Comparison of ENCODE assay signal across 27 cellular contexts in genomic region chr12:75137896-75138295, GRCh38.
"Had no signal": no experiment of that assay in that cellular context is flagged by ENCODE, and none has a peak within 500 bp of the region (broad histone marks: within the 10 kb centered on the region; RNA-seq: fewer than 3 reads in every experiment).

No MANE protein-coding gene starts in this region.

- DNase-seq: activated CD4-positive, alpha-beta T cell treated with anti-CD3 and anti-CD28 coated beads for 4 hours; activated CD8-positive, alpha-beta memory T cell treated with anti-CD3 and anti-CD28 coated beads, Interleukin-2, amount 50 U/mL, for 4 hours; activated CD8-positive, alpha-beta T cell treated with anti-CD3 and anti-CD28 coated beads for 36 hours; activated gamma-delta T cell treated with Interleukin-2 at 50 U/mL for 16 hours; activated naive CD4-positive, alpha-beta T cell treated with anti-CD3 and anti-CD28 coated beads, Interleukin-2, amount 10 ng/mL, durations not matched to agents 7 days and 5 days; activated naive CD8-positive, alpha-beta T cell treated with anti-CD3 and anti-CD28 coated beads, Interleukin-2, amount 10 ng/mL, durations not matched to agents 7 days and 5 days; activated T-cell treated with anti-CD3 and anti-CD28 coated beads, Interleukin-2, amount 50 U/mL, for 72 hours; amniotic stem cell; brain microvascular endothelial cell; MV-4-11; NCI-H1092 treated with DMSO at 0.1 percent for 48 hours; NCI-H1417 treated with DMSO at 0.1 percent for 48 hours; NCI-H1694; NCI-H2029; NCI-H2107; NCI-H2171 treated with DMSO at 0.1 percent for 48 hours; NCI-H226; NCI-H526; NCI-H774; Right ventricle myocardium superior; SW 1271 had no signal

- H3K9me3 Mint-ChIP-seq: activated CD8-positive, alpha-beta T cell treated with anti-CD3 and anti-CD28 coated beads for 36 hours; activated naive CD4-positive, alpha-beta T cell treated with anti-CD3 and anti-CD28 coated beads, Interleukin-2, amount 10 ng/mL, durations not matched to agents 7 days and 5 days; activated naive CD8-positive, alpha-beta T cell treated with anti-CD3 and anti-CD28 coated beads, Interleukin-2, amount 10 ng/mL, durations not matched to agents 7 days and 5 days; activated T-cell treated with anti-CD3 and anti-CD28 coated beads, Interleukin-2, amount 50 U/mL, for 72 hours; activated T-helper 2 cell treated with anti-CD3 and anti-CD28 coated beads, Interferon-gamma antibody, Interleukin-2, Interleukin-4, amounts not matched to agents 10 μg/mL and 5 μg/mL and 100 μg/mL, durations not matched to agents 14 hours and 24 hours and 36 hours had no signal

- H3K36me3 Mint-ChIP-seq: activated naive CD4-positive, alpha-beta T cell treated with anti-CD3 and anti-CD28 coated beads, Interleukin-2, amount 10 ng/mL, durations not matched to agents 7 days and 5 days; activated naive CD8-positive, alpha-beta T cell treated with anti-CD3 and anti-CD28 coated beads, Interleukin-2, amount 10 ng/mL, durations not matched to agents 7 days and 5 days had no signal

- H3K4me1 Mint-ChIP-seq: activated naive CD4-positive, alpha-beta T cell treated with anti-CD3 and anti-CD28 coated beads, Interleukin-2, amount 10 ng/mL, durations not matched to agents 7 days and 5 days; activated naive CD8-positive, alpha-beta T cell treated with anti-CD3 and anti-CD28 coated beads, Interleukin-2, amount 10 ng/mL, durations not matched to agents 7 days and 5 days had no signal

- H3K4me3 Mint-ChIP-seq: activated CD8-positive, alpha-beta T cell treated with anti-CD3 and anti-CD28 coated beads for 36 hours; activated naive CD4-positive, alpha-beta T cell treated with anti-CD3 and anti-CD28 coated beads, Interleukin-2, amount 10 ng/mL, durations not matched to agents 7 days and 5 days; activated naive CD8-positive, alpha-beta T cell treated with anti-CD3 and anti-CD28 coated beads, Interleukin-2, amount 10 ng/mL, durations not matched to agents 7 days and 5 days; activated T-cell treated with anti-CD3 and anti-CD28 coated beads, Interleukin-2, amount 50 U/mL, for 72 hours had no signal

- H3K9me3 ChIP-seq: ascending aorta, SJSA1 had no signal

- H3K27me3 Mint-ChIP-seq: activated CD8-positive, alpha-beta T cell treated with anti-CD3 and anti-CD28 coated beads for 36 hours; activated naive CD4-positive, alpha-beta T cell treated with anti-CD3 and anti-CD28 coated beads, Interleukin-2, amount 10 ng/mL, durations not matched to agents 7 days and 5 days had no signal

- H3K36me3 ChIP-seq: ascending aorta, brain microvascular endothelial cell, cardiac muscle cell, SJSA1 had no signal

- H3K27ac Mint-ChIP-seq: activated CD8-positive, alpha-beta T cell treated with anti-CD3 and anti-CD28 coated beads for 36 hours; activated naive CD4-positive, alpha-beta T cell treated with anti-CD3 and anti-CD28 coated beads, Interleukin-2, amount 10 ng/mL, durations not matched to agents 7 days and 5 days; activated naive CD8-positive, alpha-beta T cell treated with anti-CD3 and anti-CD28 coated beads, Interleukin-2, amount 10 ng/mL, durations not matched to agents 7 days and 5 days; activated T-cell treated with anti-CD3 and anti-CD28 coated beads, Interleukin-2, amount 50 U/mL, for 72 hours; activated T-helper 2 cell treated with anti-CD3 and anti-CD28 coated beads, Interferon-gamma antibody, Interleukin-2, Interleukin-4, amounts not matched to agents 10 μg/mL and 5 μg/mL and 100 μg/mL, durations not matched to agents 14 hours and 24 hours and 36 hours had no signal

- H3K27me3 ChIP-seq: ascending aorta, brain microvascular endothelial cell, cardiac muscle cell, SJSA1 had no signal

- H3K4me1 ChIP-seq: ascending aorta, SJSA1 had no signal

- ATAC-seq: activated CD4-positive, CD25-positive, alpha-beta regulatory T cell treated with anti-CD3 and anti-CD28 coated beads, Interleukin-2, amount 50 U/mL, for 24 hours; activated CD8-positive, alpha-beta T cell treated with anti-CD3 and anti-CD28 coated beads for 36 hours; activated T-cell treated with anti-CD3 and anti-CD28 coated beads, Interleukin-2, amount 50 U/mL, for 72 hours; SK-N-SH treated with all-trans-retinoic acid at 6 μM for 48 hours had no signal

- H3K4me3 ChIP-seq: ascending aorta, cardiac muscle cell, SJSA1 had no signal

- H3K27ac ChIP-seq: ascending aorta, brain microvascular endothelial cell, cardiac muscle cell, SJSA1 had no signal
